ENCODE assay signal across 1 cellular context in the genomic region with DNA sequence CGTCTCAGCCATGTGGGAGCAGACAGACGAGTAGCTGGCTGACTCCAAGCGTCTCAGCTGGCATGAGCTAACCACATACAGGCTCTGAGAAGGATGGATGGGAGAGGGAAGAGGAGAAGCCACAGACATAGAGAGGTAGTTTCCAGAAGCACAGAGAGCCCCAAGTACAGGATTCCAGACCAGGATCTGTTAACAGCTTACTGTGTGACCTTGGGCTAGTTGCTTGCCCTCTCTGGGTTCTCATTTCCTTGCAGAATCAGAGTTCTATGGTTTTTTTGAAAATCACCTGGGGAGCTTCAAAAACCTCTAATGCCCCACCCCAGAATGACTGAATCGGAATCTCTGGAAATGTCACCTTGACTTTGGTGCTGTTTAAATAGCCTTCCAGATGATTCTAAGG.
TF ChIP-seq lines count a peak whose summit lies in the region.

No MANE protein-coding gene starts in this region.

TF ChIP-seq in HepG2, 621 proteins besides CTCF, POLR2A, EP300 and RAD21 (continued from another document):
- TF ChIP-seq, protein P1, sequence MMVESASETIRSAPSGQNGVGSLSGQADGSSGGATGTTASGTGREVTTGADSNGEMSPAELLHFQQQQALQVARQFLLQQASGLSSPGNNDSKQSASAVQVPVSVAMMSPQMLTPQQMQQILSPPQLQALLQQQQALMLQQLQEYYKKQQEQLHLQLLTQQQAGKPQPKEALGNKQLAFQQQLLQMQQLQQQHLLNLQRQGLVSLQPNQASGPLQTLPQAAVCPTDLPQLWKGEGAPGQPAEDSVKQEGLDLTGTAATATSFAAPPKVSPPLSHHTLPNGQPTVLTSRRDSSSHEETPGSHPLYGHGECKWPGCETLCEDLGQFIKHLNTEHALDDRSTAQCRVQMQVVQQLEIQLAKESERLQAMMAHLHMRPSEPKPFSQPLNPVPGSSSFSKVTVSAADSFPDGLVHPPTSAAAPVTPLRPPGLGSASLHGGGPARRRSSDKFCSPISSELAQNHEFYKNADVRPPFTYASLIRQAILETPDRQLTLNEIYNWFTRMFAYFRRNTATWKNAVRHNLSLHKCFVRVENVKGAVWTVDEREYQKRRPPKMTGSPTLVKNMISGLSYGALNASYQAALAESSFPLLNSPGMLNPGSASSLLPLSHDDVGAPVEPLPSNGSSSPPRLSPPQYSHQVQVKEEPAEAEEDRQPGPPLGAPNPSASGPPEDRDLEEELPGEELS (CRISPR knock-in tag; IDR thresholded peaks at IDR 0.05): no peak
- TF ChIP-seq KDM5A (IDR thresholded peaks at IDR 0.05; ENCODE audit: borderline replicate concordance, low read length): no peak
TF ChIP-seq in HepG2: peak in this region for 3.
